In genomic region chr3:36892457-36893136, GRCh38 we compare ENCODE assay signal across 12 cellular contexts. TPM values are rescaled to one million over a fixed set of nuclear protein-coding genes. Genes with fewer than 3 reads are reported as not detected.
DNase-seq lines count a peak whose midpoint lies in the region; ATAC-seq, FAIRE-seq and TF ChIP-seq lines count a peak whose summit lies in the region.
"Had no signal": no experiment of that assay in that cellular context is flagged by ENCODE, and none has a peak within 500 bp of the region (broad histone marks: within the 10 kb centered on the region; RNA-seq: fewer than 3 reads in every experiment).

No MANE protein-coding gene starts in this region.

- no peaks in the 10 kb centered on the region for H3K9me3 Mint-ChIP-seq in activated T-cell treated with anti-CD3 and anti-CD28 coated beads, Interleukin-2, amount 50 U/mL, for 24 hours
- H3K9me3 Mint-ChIP-seq in activated T-cell treated with anti-CD3 and anti-CD28 coated beads, Interleukin-2, amount 50 U/mL, for 4 hours: no peaks in the 10 kb centered on the region
- H3K9me3 Mint-ChIP-seq in stimulated activated memory B cell treated with anti-CD40 and anti-IgM and Interleukin-4, amounts not matched to agents 10 μg/mL and 1 μg/mL and 100 μg/mL, for 72 hours: no peaks in the 10 kb centered on the region

- no peak for FAIRE-seq in endothelial cell of umbilical vein (lab: Jason Lieb, UNC)

- peak overlapping the region; percentile 72 for H3K27ac ChIP-seq in SU-DHL-6 (ENCODE audit: low read depth, low read length)
- H3K27ac ChIP-seq in endothelial cell of umbilical vein (ENCODE audit: insufficient read depth, low read depth, low read length): peak overlapping the region; percentile 24

- no peaks in the 10 kb centered on the region; the same call in 1 of the 2 replicates for H3F3A ChIP-seq in SU-DHL-6 (ENCODE audit: insufficient read depth)

- dilution Hi-C loops in endothelial cell of umbilical vein (cut with MboI; ENCODE audit: extremely low pct_ligation_motif_present, low sequenced_read_pairs): no loop called here

- no peak overlapping the region for H3K4me3 Mint-ChIP-seq in activated T-cell treated with anti-CD3 and anti-CD28 coated beads, Interleukin-2, amount 50 U/mL, for 24 hours
- H3K4me3 Mint-ChIP-seq in activated T-cell treated with anti-CD3 and anti-CD28 coated beads, Interleukin-2, amount 50 U/mL, for 4 hours: no peak overlapping the region
- peak overlapping the region; percentile 8 for H3K4me3 Mint-ChIP-seq in stimulated activated memory B cell treated with anti-CD40 and anti-IgM and Interleukin-4, amounts not matched to agents 10 μg/mL and 1 μg/mL and 100 μg/mL, for 72 hours

- intact Hi-C loops in endothelial cell of umbilical vein (cut with micrococcal nuclease): loop anchor here (1.0 kb wide), 1 partner anchor 16 kb away; no protein-coding TSS in a partner anchor

- H3K9ac ChIP-seq in SU-DHL-6 (ENCODE audit: low read length) (no peak overlapping the region), endothelial cell of umbilical vein (replicated peaks; ENCODE audit: extremely low read depth, insufficient read depth, low read length) (no peak overlapping the region)

- H3K4me1 ChIP-seq in endothelial cell of umbilical vein (ENCODE audit: control insufficient read depth, extremely low read depth, insufficient read depth, low read length): peaks cover 9% of the 10 kb centered on the region

- POLR2A ChIA-PET in endothelial cell of umbilical vein (lab: Charles Lee): no interaction called here

- H3K27me3 Mint-ChIP-seq in activated T-cell treated with anti-CD3 and anti-CD28 coated beads, Interleukin-2, amount 50 U/mL, for 24 hours: no peaks in the 10 kb centered on the region
- no peaks in the 10 kb centered on the region for H3K27me3 Mint-ChIP-seq in activated T-cell treated with anti-CD3 and anti-CD28 coated beads, Interleukin-2, amount 50 U/mL, for 4 hours (ENCODE audit: low read depth)
- H3K27me3 Mint-ChIP-seq in stimulated activated memory B cell treated with anti-CD40 and anti-IgM and Interleukin-4, amounts not matched to agents 10 μg/mL and 1 μg/mL and 100 μg/mL, for 72 hours: no peaks in the 10 kb centered on the region

- H3K4me3 ChIP-seq in SU-DHL-6 (ENCODE audit: insufficient read depth, low read length, poor library complexity, severe bottlenecking) (no peak overlapping the region), endothelial cell of umbilical vein (replicated peaks in 1 of 3; ENCODE audit: insufficient read depth in 1 of 3, low read depth in 1 of 3, low read length in 3 of 3) (no peak overlapping the region)
- H3K4me3 ChIP-seq: gastrocnemius medialis had no signal

- no peaks in the 10 kb centered on the region for H3K9me1 ChIP-seq in endothelial cell of umbilical vein (replicated peaks; ENCODE audit: control insufficient read depth, extremely low read depth, insufficient read depth, low read length)

- H2AFZ ChIP-seq in SU-DHL-6 (ENCODE audit: low read depth, low read length, severe bottlenecking): no peak overlapping the region
- H2AFZ ChIP-seq in endothelial cell of umbilical vein (ENCODE audit: low read depth, low read length): no peak overlapping the region

- H3K27me3 ChIP-seq in SU-DHL-6 (ENCODE audit: low read length) (no peaks in the 10 kb centered on the region), endothelial cell of umbilical vein (ENCODE audit: control insufficient read depth in 2 of 2, insufficient read depth in 2 of 2, low read length in 2 of 2) (no peaks in the 10 kb centered on the region)
- H3K27me3 ChIP-seq: gastrocnemius medialis had no signal

- H3K36me3 Mint-ChIP-seq in activated T-cell treated with anti-CD3 and anti-CD28 coated beads, Interleukin-2, amount 50 U/mL, for 24 hours (ENCODE audit: low read depth): peaks cover 68% of the 10 kb centered on the region
- peaks cover 65% of the 10 kb centered on the region for H3K36me3 Mint-ChIP-seq in activated T-cell treated with anti-CD3 and anti-CD28 coated beads, Interleukin-2, amount 50 U/mL, for 4 hours (ENCODE audit: insufficient read depth)
- peaks cover 39% of the 10 kb centered on the region for H3K36me3 Mint-ChIP-seq in stimulated activated memory B cell treated with anti-CD40 and anti-IgM and Interleukin-4, amounts not matched to agents 10 μg/mL and 1 μg/mL and 100 μg/mL, for 72 hours

- H3K27ac Mint-ChIP-seq in activated T-cell treated with anti-CD3 and anti-CD28 coated beads, Interleukin-2, amount 50 U/mL, for 24 hours: peak overlapping the region; percentile 83
- peak overlapping the region; percentile 90 for H3K27ac Mint-ChIP-seq in stimulated activated memory B cell treated with anti-CD40 and anti-IgM and Interleukin-4, amounts not matched to agents 10 μg/mL and 1 μg/mL and 100 μg/mL, for 72 hours

- no peaks in the 10 kb centered on the region for H3K9me2 ChIP-seq in SU-DHL-6 (replicated peaks; ENCODE audit: insufficient read depth, low read length)

- H3K9me3 ChIP-seq in SU-DHL-6 (ENCODE audit: insufficient read depth, low read length) (no peaks in the 10 kb centered on the region), endothelial cell of umbilical vein (replicated peaks; ENCODE audit: control insufficient read depth, insufficient read depth, low read length) (no peaks in the 10 kb centered on the region)
- H3K9me3 ChIP-seq: gastrocnemius medialis had no signal

- CTCF ChIA-PET in endothelial cell of umbilical vein (lab: Charles Lee): interaction anchor here (0.7 to 1.4 kb wide), 6 partner anchors 8 to 416 kb away, joined by 3 to 9 read pairs (median 4); no protein-coding TSS in a partner anchor

- H3K4me1 Mint-ChIP-seq in activated T-cell treated with anti-CD3 and anti-CD28 coated beads, Interleukin-2, amount 50 U/mL, for 24 hours (ENCODE audit: low read depth): peaks cover 55% of the 10 kb centered on the region
- H3K4me1 Mint-ChIP-seq in activated T-cell treated with anti-CD3 and anti-CD28 coated beads, Interleukin-2, amount 50 U/mL, for 4 hours (ENCODE audit: low read depth): peaks cover 55% of the 10 kb centered on the region
- peaks cover 77% of the 10 kb centered on the region for H3K4me1 Mint-ChIP-seq in stimulated activated memory B cell treated with anti-CD40 and anti-IgM and Interleukin-4, amounts not matched to agents 10 μg/mL and 1 μg/mL and 100 μg/mL, for 72 hours

- no peak for TF ChIP-seq POLR2A in endothelial cell of umbilical vein (IDR thresholded peaks at IDR 0.05; ENCODE audit: low read depth, low read length)

- no peaks in the 10 kb centered on the region for H4K20me1 ChIP-seq in SU-DHL-6 (ENCODE audit: low read depth, low read length)
- H4K20me1 ChIP-seq in endothelial cell of umbilical vein (replicated peaks; ENCODE audit: control insufficient read depth, extremely low read depth, insufficient read depth, low read length): no peaks in the 10 kb centered on the region

- H3K4me2 ChIP-seq in SU-DHL-6 (ENCODE audit: low read depth, low read length, poor library complexity, severe bottlenecking) (peak overlapping the region; percentile 31), endothelial cell of umbilical vein (ENCODE audit: insufficient read depth, low read length) (peak overlapping the region; percentile 43)

- no TSS peak for BruUV-seq in endothelial cell of umbilical vein (replicated peaks; lab: Mats Ljungman, UMichigan)

- H3K36me3 ChIP-seq in SU-DHL-6 (ENCODE audit: low read length) (peaks cover 5% of the 10 kb centered on the region), endothelial cell of umbilical vein (ENCODE audit: control insufficient read depth in 2 of 2, extremely low read depth in 1 of 2, insufficient read depth in 2 of 2, low read length in 2 of 2) (peaks cover 0 to 2% of the 10 kb centered on the region in 2 experiments)
- H3K36me3 ChIP-seq: gastrocnemius medialis had no signal

- H3K79me2 ChIP-seq in SU-DHL-6 (ENCODE audit: insufficient read depth, low read length) (no peaks in the 10 kb centered on the region), endothelial cell of umbilical vein (ENCODE audit: control insufficient read depth, insufficient read depth, low read length) (no peaks in the 10 kb centered on the region)

- no peak for ATAC-seq in activated T-cell treated with anti-CD3 and anti-CD28 coated beads, Interleukin-2, amount 50 U/mL, for 4 hours
- ATAC-seq in stimulated activated memory B cell treated with anti-CD40 and anti-IgM and Interleukin-4, amounts not matched to agents 10 μg/mL and 1 μg/mL and 100 μg/mL, for 72 hours: no peak
- ATAC-seq in HG03469 (IDR thresholded peaks at IDR 0.05; ENCODE audit: unreplicated experiment) (no peak), HG03439 (IDR thresholded peaks at IDR 0.05; ENCODE audit: unreplicated experiment) (no peak)

- DNase-seq in activated T-cell treated with anti-CD3 and anti-CD28 coated beads, Interleukin-2, amount 50 U/mL, for 24 hours: no peak
- DNase-seq in activated T-cell treated with anti-CD3 and anti-CD28 coated beads, Interleukin-2, amount 50 U/mL, for 4 hours: no peak
- DNase-seq in endothelial cell of umbilical vein (ENCODE audit: low read depth, low spot score) (no peak), NCI-H1105 (lab: John Stamatoyannopoulos, UW) (no peak)
- DNase-seq: activated CD4-positive, CD25-positive, alpha-beta regulatory T cell; MM.1S; NCI-H345 had no signal

- TF ChIP-seq CTCF in SU-DHL-6 (IDR thresholded peaks at IDR 0.05; ENCODE audit: insufficient read depth, low read length, poor library complexity, severe bottlenecking): no peak
- TF ChIP-seq CTCF in endothelial cell of umbilical vein (IDR thresholded peaks at IDR 0.05; ENCODE audit: extremely low read depth in 1 of 2, insufficient read depth in 1 of 2, low read depth in 1 of 2, low read length in 2 of 2): no peak

TF ChIP-seq in endothelial cell of umbilical vein, 7 proteins besides CTCF, POLR2A, EP300 and RAD21 (continues in another document):
- TF ChIP-seq JUN (IDR thresholded peaks at IDR 0.05; ENCODE audit: borderline replicate concordance, insufficient read depth, insufficient read length, low read depth) (no peak), GATA2 (IDR thresholded peaks at IDR 0.05; ENCODE audit: insufficient read depth, insufficient read length, low read depth, low read length) (no peak), MAX (IDR thresholded peaks at IDR 0.05; ENCODE audit: insufficient read depth, insufficient read length) (no peak), MYC (IDR thresholded peaks at IDR 0.05; ENCODE audit: low read depth, low read length) (no peak)

RNA-seq across cellular contexts. Expression of gene TRANK1, which starts 52.3 kb away (rescaled TPM):
- total RNA-seq in activated T-cell treated with anti-CD3 and anti-CD28 coated beads, Interleukin-2, amount 50 U/mL, for 4 hours: 1 to 10 TPM; 2.2 to 3.8 (median 2.7) TPM
- total RNA-seq in endothelial cell of umbilical vein: 8.0 and 14.4 TPM in 2 replicates
- polyA plus RNA-seq in endothelial cell of umbilical vein: 3.5 and 4.6 TPM in 2 replicates
- 2.9 and 3.7 TPM in 2 replicates for polyA plus RNA-seq in endothelial cell of umbilical vein (2011; cell fraction: cytosol; rRNA removed)
- polyA plus RNA-seq in endothelial cell of umbilical vein (2011; cell fraction: nucleus; rRNA removed): 13.9 and 15.8 TPM in 2 replicates
- polyA plus RNA-seq in endothelial cell of umbilical vein (2012): 6.8 and 7.3 TPM in 2 replicates
- 18.2 and 26.1 TPM in 2 replicates for polyA minus RNA-seq in endothelial cell of umbilical vein
- polyA minus RNA-seq in endothelial cell of umbilical vein (2011; cell fraction: cytosol; rRNA and poly(A)+ RNA removed): 2.8 TPM
- polyA minus RNA-seq in endothelial cell of umbilical vein (2011; cell fraction: nucleus; rRNA and poly(A)+ RNA removed): 8.4 and 10.6 TPM in 2 replicates
